ENCODE assay signal across 8 cellular contexts in the genomic region with DNA sequence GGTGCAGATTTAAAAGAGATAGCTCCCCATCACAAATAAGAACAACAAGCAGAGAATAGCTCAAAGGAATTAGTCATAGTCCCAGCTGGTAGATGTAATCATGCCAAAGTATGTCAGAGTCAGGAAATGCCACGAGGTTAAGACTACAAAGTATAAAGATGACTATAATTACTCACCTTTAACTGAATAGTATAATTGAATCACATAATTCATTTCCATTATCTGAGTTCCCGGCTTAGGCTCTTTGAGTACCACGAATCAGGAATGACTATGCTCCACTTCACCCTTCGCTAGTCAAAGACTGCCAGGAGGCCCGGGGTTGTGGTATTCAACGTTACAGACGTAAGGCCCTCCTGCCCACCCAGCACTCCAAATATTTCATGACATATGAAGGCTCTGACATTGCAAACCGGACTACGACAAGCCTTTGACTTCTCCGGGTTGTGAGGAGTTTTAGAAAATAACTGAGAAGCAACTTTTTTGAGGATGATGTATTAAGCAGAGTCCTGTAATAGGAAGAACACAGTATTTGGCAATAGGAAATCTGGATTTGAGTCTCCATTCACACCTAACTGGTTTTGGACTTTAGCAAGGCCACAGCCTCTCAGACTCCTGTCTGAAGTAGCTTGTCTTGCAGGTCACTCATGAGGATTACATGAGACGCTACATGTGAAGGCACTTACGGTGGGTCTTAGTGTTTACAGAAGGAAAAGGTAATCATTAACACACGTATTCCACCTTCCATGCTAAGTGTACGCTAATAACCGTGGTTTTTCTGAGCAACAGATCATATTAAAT.
A peak's percentile ranks its signal among the peaks of the same experiment; 100 is the strongest.
DNase-seq lines count a peak whose midpoint lies in the region; ATAC-seq, FAIRE-seq and TF ChIP-seq lines count a peak whose summit lies in the region.

No MANE protein-coding gene starts in this region.

- peak overlapping the region; percentile 71; the same call in 1 of the 2 replicates for H2BK120ac ChIP-seq in IMR-90 (ENCODE audit: low read depth, low read length)
- H2BK120ac ChIP-seq in mesendoderm (ENCODE audit: low read depth, low read length), result no peak overlapping the region

- DNase-seq in AG08396 (ENCODE audit: low spot score) (peak; percentile 39), IMR-90 (peak; percentile 85), K562 (ENCODE audit: extremely low read depth in 1 of 4, low spot score in 3 of 4) (no peak), mesendoderm (no peak), iPS-NIHi7 (ENCODE audit: extremely low spot score) (no peak), mucosa of gallbladder (ENCODE audit: low spot score) (no peak), NCI-H2029 treated with DMSO at 0.1 percent for 48 hours (lab: John Stamatoyannopoulos, UW) (no peak)

- no peak overlapping the region for H3K23ac ChIP-seq in IMR-90 (ENCODE audit: low read depth, low read length)
- H3K23ac ChIP-seq in mesendoderm (ENCODE audit: low read length), result no peak overlapping the region

- H3K36me3 ChIP-seq in IMR-90 (ENCODE audit: control insufficient read depth, insufficient read depth, low read length), result no peaks in the 10 kb centered on the region
- H3K36me3 ChIP-seq in K562 (ENCODE audit: control insufficient read depth, insufficient read depth, low read length), result no peaks in the 10 kb centered on the region
- no peaks in the 10 kb centered on the region for H3K36me3 ChIP-seq in mesendoderm (ENCODE audit: control insufficient read depth, insufficient read depth, low read length)

- CTCF ChIA-PET in IMR-90 (lab: Yijun Ruan, JAX), result no interaction called here
- CTCF ChIA-PET in K562 (lab: Yijun Ruan, JAX; ENCODE audit: low intra/inter-chr PET ratio), result interaction anchor here (0.7 kb wide), 1 partner anchor 612 kb away, joined by 3 read pairs; no protein-coding TSS in a partner anchor

- no peak overlapping the region for H2AK9ac ChIP-seq in IMR-90 (replicated peaks; ENCODE audit: low read depth, low read length, poor library complexity)

- TF ChIP-seq RAD21 in IMR-90 (IDR thresholded peaks at IDR 0.05; ENCODE audit: low read length) (no peak), K562 (CRISPR knock-in tag; conservative IDR thresholded peaks at IDR 0.05 in 1 of 2, IDR thresholded peaks at IDR 0.05 in 1 of 2) (no peak)

- dilution Hi-C loops in IMR-90 (cut with HindIII; ENCODE audit: low sequenced_read_pairs, unreplicated experiment), result no loop called here

- H3K79me2 ChIP-seq in K562 (ENCODE audit: control insufficient read depth, insufficient read depth, low read length), result no peaks in the 10 kb centered on the region
- H3K79me2 ChIP-seq in mesendoderm (ENCODE audit: control insufficient read depth, insufficient read depth, low read length), result no peaks in the 10 kb centered on the region

- peak overlapping the region; percentile 89 for H2BK20ac ChIP-seq in IMR-90 (ENCODE audit: low read depth, low read length)

- peaks cover 4% of the 10 kb centered on the region for H3K4me1 ChIP-seq in IMR-90 (ENCODE audit: control insufficient read depth, insufficient read depth, low read length)
- H3K4me1 ChIP-seq in K562 (replicated peaks in 1 of 2; ENCODE audit: control insufficient read depth in 2 of 2, insufficient read depth in 2 of 2, low read length in 2 of 2), result peaks cover 0 to 11% of the 10 kb centered on the region in 2 experiments; a peak in 3 of 5 replicates
- H3K4me1 ChIP-seq in mesendoderm (ENCODE audit: control insufficient read depth, low read depth, low read length), result no peaks in the 10 kb centered on the region

- H2BK5ac ChIP-seq in IMR-90 (ENCODE audit: low read depth, low read length, poor library complexity, severe bottlenecking), result no peak overlapping the region
- no peak overlapping the region for H2BK5ac ChIP-seq in mesendoderm (ENCODE audit: low read length)

- 0 out of 3 replicates have a peak overlapping the region, but pooled peaks have one; percentile 53 for H2BK15ac ChIP-seq in IMR-90 (ENCODE audit: low read depth, low read length)
- H2BK15ac ChIP-seq in mesendoderm (replicated peaks; ENCODE audit: low read depth), result no peak overlapping the region

- TF ChIP-seq CTCF in IMR-90 (conservative IDR thresholded peaks at IDR 0.05; ENCODE audit: low read depth, low read length), result no peak
- TF ChIP-seq CTCF in K562 (IDR thresholded peaks at IDR 0.05 in 2 of 3, conservative IDR thresholded peaks at IDR 0.05 in 1 of 3; ENCODE audit: insufficient read depth in 2 of 3, low read depth in 1 of 3, low read length in 3 of 3), result no peak

- peak overlapping the region; percentile 0; the same call in 1 of the 2 replicates for H3K4me2 ChIP-seq in IMR-90 (ENCODE audit: low read depth, low read length)
- H3K4me2 ChIP-seq in K562 (ENCODE audit: insufficient read depth, low read length), result no peak overlapping the region
- no peak overlapping the region for H3K4me2 ChIP-seq in mesendoderm (ENCODE audit: low read length)

- no peak overlapping the region for H4K91ac ChIP-seq in IMR-90 (ENCODE audit: insufficient read depth, low read depth, low read length)

- no peaks in the 10 kb centered on the region for H3K9me3 ChIP-seq in IMR-90 (ENCODE audit: control insufficient read depth, insufficient read depth, low read length)
- no peaks in the 10 kb centered on the region for H3K9me3 ChIP-seq in K562 (replicated peaks; ENCODE audit: control insufficient read depth, insufficient read depth, low read depth, low read length)

- no peak for FAIRE-seq in K562 (lab: Jason Lieb, UNC)

- H3K14ac ChIP-seq in IMR-90 (replicated peaks; ENCODE audit: low read depth, low read length), result 0 out of 2 replicates have a peak overlapping the region, but pooled peaks have one; percentile 63

- H4K5ac ChIP-seq in IMR-90 (ENCODE audit: low read depth, low read length) (peak overlapping the region; percentile 64; the same call in 1 of the 2 replicates), mesendoderm (ENCODE audit: low read length) (no peak overlapping the region)

- ATAC-seq in IMR-90 (ENCODE audit: low read depth), result peak; percentile 82
- ATAC-seq in K562, result no peak
- ATAC-seq in GM19035 (IDR thresholded peaks at IDR 0.05; ENCODE audit: unreplicated experiment), result no peak

- H3K18ac ChIP-seq in IMR-90 (ENCODE audit: low read depth, low read length), result peak overlapping the region; percentile 70; the same call in 1 of the 2 replicates
- no peak overlapping the region for H3K18ac ChIP-seq in mesendoderm (ENCODE audit: low read length)

- TF ChIP-seq EP300 in K562 (IDR thresholded peaks at IDR 0.05; ENCODE audit: low read length), result no peak

- in situ Hi-C loops in IMR-90 (cut with MboI; ENCODE audit: low sequenced_read_pairs) (no loop called here), K562 (cut with MboI) (no loop called here)

- H4K8ac ChIP-seq in IMR-90 (ENCODE audit: low read depth in 2 of 2, low read length in 2 of 2) (0 out of 4 replicates have a peak overlapping the region, but pooled peaks of 1 of the 2 experiments have one; percentile 45), mesendoderm (ENCODE audit: low read depth, low read length) (no peak overlapping the region)

- no peaks in the 10 kb centered on the region for H3K79me1 ChIP-seq in IMR-90 (ENCODE audit: low read depth in 1 of 2, low read length in 2 of 2)
- H3K79me1 ChIP-seq in mesendoderm (ENCODE audit: low read length), result no peaks in the 10 kb centered on the region

- H4K20me1 ChIP-seq in IMR-90 (ENCODE audit: insufficient read depth, low read length) (no peaks in the 10 kb centered on the region), K562 (replicated peaks; ENCODE audit: control insufficient read depth, insufficient read depth, low read length) (no peaks in the 10 kb centered on the region)

- no CpG with 5 or more reads among the region's 15 CpGs for WGBS in IMR-90 (ENCODE audit: extremely low coverage in 2 of 2, insufficient read length in 1 of 2), 2 experiments
- WGBS in K562 (ENCODE audit: insufficient coverage, low coverage, missing lambda C conversion rate), result 70% methylated on average over 15 of the region's 15 CpGs
- WGBS in mesendoderm (ENCODE audit: extremely low coverage, insufficient coverage, low lambda C conversion rate), result no CpG with 5 or more reads among the region's 15 CpGs

- BruUV-seq in IMR-90 (replicated peaks; lab: Mats Ljungman, UMichigan) (no TSS peak), K562 (replicated peaks; lab: Mats Ljungman, UMichigan) (no TSS peak)

- H2AFZ ChIP-seq in IMR-90 (replicated peaks; ENCODE audit: low read length, poor library complexity), result no peak overlapping the region
- no peak overlapping the region for H2AFZ ChIP-seq in K562 (ENCODE audit: low read depth, low read length)

- H3K27ac ChIP-seq in IMR-90 (ENCODE audit: insufficient read depth, low read length), result no peak overlapping the region
- no peak overlapping the region for H3K27ac ChIP-seq in K562 (ENCODE audit: extremely low read depth, low read depth, low read length)
- no peak overlapping the region for H3K27ac ChIP-seq in mesendoderm (ENCODE audit: low read depth, low read length)

- H3K9ac ChIP-seq in IMR-90 (ENCODE audit: low read depth, low read length), result no peak overlapping the region
- no peak overlapping the region for H3K9ac ChIP-seq in K562 (ENCODE audit: insufficient read depth in 1 of 2, low read depth in 2 of 2, low read length in 2 of 2)
- no peak overlapping the region for H3K9ac ChIP-seq in mesendoderm (ENCODE audit: low read length)

- H3K4me3 ChIP-seq in IMR-90 (ENCODE audit: insufficient read depth, low read depth, low read length), result no peak overlapping the region
- no peak overlapping the region for H3K4me3 ChIP-seq in K562
- H3K4me3 ChIP-seq in mesendoderm (ENCODE audit: low read length), result no peak overlapping the region

- no peak overlapping the region for H3K56ac ChIP-seq in IMR-90 (ENCODE audit: extremely low read depth, insufficient read depth, low read length)
- no peak overlapping the region for H3K56ac ChIP-seq in mesendoderm (ENCODE audit: low read length)

- intact Hi-C loops in IMR-90 (cut with micrococcal nuclease), result no loop called here
- intact Hi-C loops in K562 (cut with micrococcal nuclease), result no loop called here

- no peak for TF ChIP-seq POLR2A in IMR-90 (IDR thresholded peaks at IDR 0.05; ENCODE audit: low read depth, low read length)
- no peak for TF ChIP-seq POLR2A in K562 (conservative IDR thresholded peaks at IDR 0.05)

- H2AK5ac ChIP-seq in IMR-90 (ENCODE audit: low read depth, low read length), result peak overlapping the region; percentile 93
- peak overlapping the region; percentile 72 for H2AK5ac ChIP-seq in mesendoderm (ENCODE audit: low read length)

- peaks cover 5% of the 10 kb centered on the region; the same call in 1 of the 2 replicates for H3K9me1 ChIP-seq in IMR-90 (ENCODE audit: insufficient read depth, low read length)
- H3K9me1 ChIP-seq in K562 (ENCODE audit: control insufficient read depth, insufficient read depth, low read length), result no peaks in the 10 kb centered on the region

- H3K4ac ChIP-seq in IMR-90 (ENCODE audit: low read depth, low read length) (peak overlapping the region; percentile 76), mesendoderm (ENCODE audit: low read depth, low read length) (no peak overlapping the region)

- POLR2A ChIA-PET in IMR-90 (lab: Charles Lee; ENCODE audit: unreplicated experiment), result interaction anchor here (0.5 kb wide), 1 partner anchor 52 kb away, joined by 4 read pairs; no protein-coding TSS in a partner anchor
- POLR2A ChIA-PET in K562 (lab: Yijun Ruan, JAX), result interaction anchor here (1.0 kb wide), 1 partner anchor 13 kb away, joined by 3 read pairs; no protein-coding TSS in a partner anchor

- H3K27me3 ChIP-seq in IMR-90 (ENCODE audit: control insufficient read depth, insufficient read depth, low read length) (no peaks in the 10 kb centered on the region), K562 (ENCODE audit: control insufficient read depth in 2 of 2, insufficient read depth in 2 of 2, low read length in 2 of 2) (no peaks in the 10 kb centered on the region), mesendoderm (ENCODE audit: insufficient read depth, low read length, poor library complexity) (no peaks in the 10 kb centered on the region)

Comparison
In these comparisons a context has a peak if more than half of its experiments do, and no peak if none do; other contexts are left out.
1. DNase-seq: peak in AG08396 (single experiment) and IMR-90 (single experiment); none in K562 (0 of 4), mesendoderm (single experiment), iPS-NIHi7 (single experiment), mucosa of gallbladder (single experiment) and NCI-H2029 treated with DMSO at 0.1 percent for 48 hours (single experiment).